ENCODE assay signal across 7 cellular contexts in genomic region chr2:169363027-169363569, GRCh38. TPM values are rescaled to one million over a fixed set of nuclear protein-coding genes. Genes with fewer than 3 reads are reported as not detected.
DNase-seq lines count a peak whose midpoint lies in the region; ATAC-seq and TF ChIP-seq lines count a peak whose summit lies in the region.

No MANE protein-coding gene starts in this region.

- H3K9me3 ChIP-seq in RWPE2 (ENCODE audit: severe bottlenecking): no peaks in the 10 kb centered on the region
- H3K9me3 ChIP-seq in right cardiac atrium (ENCODE audit: control insufficient read depth, low read length): no peaks in the 10 kb centered on the region
- no peaks in the 10 kb centered on the region for H3K9me3 ChIP-seq in spleen

- H3K4me1 ChIP-seq in RWPE2 (ENCODE audit: insufficient read depth, poor library complexity, severe bottlenecking) (no peaks in the 10 kb centered on the region), right cardiac atrium (ENCODE audit: control insufficient read depth, insufficient read depth, low read length) (no peaks in the 10 kb centered on the region), spleen (peaks cover 15 to 47% (median 40%) of the 10 kb centered on the region in 6 donors)

- TF ChIP-seq CTCF in RWPE2 (IDR thresholded peaks at IDR 0.05; ENCODE audit: poor library complexity, severe bottlenecking) (no peak), spleen (IDR thresholded peaks at IDR 0.05 in 8 of 11, conservative IDR thresholded peaks at IDR 0.05 in 3 of 11) (no peak), GM13977 (IDR thresholded peaks at IDR 0.05; ENCODE audit: extremely low read depth, insufficient read depth, missing control alignments) (no peak)

- H3K4me3 ChIP-seq in RWPE2 (ENCODE audit: severe bottlenecking) (peak overlapping the region; percentile 1), right cardiac atrium (ENCODE audit: low read length) (peak overlapping the region; percentile 59), spleen (peak overlapping the region; percentile 41 to 76 (median 56))

- H3K36me3 ChIP-seq in RWPE2 (ENCODE audit: low read depth) (no peaks in the 10 kb centered on the region), spleen (no peaks in the 10 kb centered on the region)

- H3K27ac ChIP-seq in RWPE2 (ENCODE audit: poor library complexity, severe bottlenecking) (no peak overlapping the region), right cardiac atrium (ENCODE audit: low read length) (no peak overlapping the region), spleen (no peak overlapping the region)

- in situ Hi-C loops in GM13977 (cut with MboI; ENCODE audit: low pct_unique_long_range_greater_than_20kb, low sequenced_read_pairs, unreplicated experiment): no loop called here

- ATAC-seq in GM21723 (IDR thresholded peaks at IDR 0.05; ENCODE audit: unreplicated experiment) (peak; percentile 4), RWPE2 (ENCODE audit: low read depth) (no peak), right cardiac atrium (no peak)

- TF ChIP-seq POLR2A in spleen (IDR thresholded peaks at IDR 0.05): no peak

- no peak for DNase-seq in RWPE2 (ENCODE audit: low spot score)
- no peak for DNase-seq in right cardiac atrium
- no peak for DNase-seq in spleen
- no peak for DNase-seq in NK-92 (lab: John Stamatoyannopoulos, UW; ENCODE audit: unreplicated experiment)
- DNase-seq in GM13977 (ENCODE audit: low spot score): no peak
- DNase-seq in OCI-M1 (lab: John Stamatoyannopoulos, UW): no peak

- WGBS in right cardiac atrium: 7% methylated on average over 11 of the region's 11 CpGs
- 3 to 4% (median 4%) methylated on average over 11 of the region's 11 CpGs for WGBS in spleen, 5 donors

- intact Hi-C loops in right cardiac atrium (cut with DNase I) (no loop called here), spleen (cut with DNase I; ENCODE audit: low total_unique reads) (no loop called here)

- peaks cover 68% of the 10 kb centered on the region for H3K27me3 ChIP-seq in RWPE2 (ENCODE audit: insufficient read depth, poor library complexity, severe bottlenecking)
- no peaks in the 10 kb centered on the region for H3K27me3 ChIP-seq in right cardiac atrium (ENCODE audit: control insufficient read depth, insufficient read depth)
- peaks cover 0 to 72% (median 47%) of the 10 kb centered on the region in 7 donors for H3K27me3 ChIP-seq in spleen (replicated peaks in 1 of 7)

RNA-seq across cellular contexts. Expression of gene LRP2, which starts 0.8 kb away (rescaled TPM):
- total RNA-seq in right cardiac atrium (under 1 TPM; 0.24 to 0.66 (median 0.38) TPM), spleen (not detected)
- polyA plus RNA-seq in right cardiac atrium (0.16 TPM), spleen (not detected)

Comparison
In these comparisons a context has a peak if more than half of its experiments do, and no peak if none do; other contexts are left out.
1. H3K4me3 ChIP-seq: peak in every context shown above with its lines; median percentile 59 in right cardiac atrium; 56 in spleen; 1 in RWPE2.